ENCODE assay signal across 22 cellular contexts in genomic region chr14:32683679-32684078, GRCh38.
A peak's percentile ranks its signal among the peaks of the same experiment; 100 is the strongest.
DNase-seq lines count a peak whose midpoint lies in the region; ATAC-seq and TF ChIP-seq lines count a peak whose summit lies in the region.
"Had no signal": no experiment of that assay in that cellular context is flagged by ENCODE, and none has a peak within 500 bp of the region (broad histone marks: within the 10 kb centered on the region; RNA-seq: fewer than 3 reads in every experiment).

No MANE protein-coding gene starts in this region.

- H3K4me1 ChIP-seq in sigmoid colon: peaks cover 0 to 15% (median 0%) of the 10 kb centered on the region in 4 donors
- H3K4me1 ChIP-seq: left lung, SJSA1, transverse colon had no signal

- H3K9me3 ChIP-seq in sigmoid colon: no peaks in the 10 kb centered on the region
- H3K9me3 ChIP-seq: left lung, ovary, SJSA1, transverse colon had no signal

- no peak overlapping the region for H3K4me3 ChIP-seq in sigmoid colon
- H3K4me3 ChIP-seq: left lung, ovary, SJSA1, skin epidermis, transverse colon had no signal

- ATAC-seq in GM18508 (IDR thresholded peaks at IDR 0.05; ENCODE audit: insufficient read depth, unreplicated experiment) (peak; percentile 71), GM19438 (IDR thresholded peaks at IDR 0.05; ENCODE audit: low read depth, unreplicated experiment) (peak; percentile 83), HG03095 (IDR thresholded peaks at IDR 0.05; ENCODE audit: unreplicated experiment) (peak; percentile 70)
- ATAC-seq: HCT116, left lung had no signal

- WGBS in sigmoid colon, 2 donors: 62 to 68% methylated on average over 1 of the region's 1 CpG

- peak; percentile 44 for DNase-seq in RPMI8226
- no peak for DNase-seq in sigmoid colon
- DNase-seq in AML-193 (lab: John Stamatoyannopoulos, UW): no peak
- no peak for DNase-seq in activated gamma-delta T cell treated with Interleukin-2 at 50 U/mL for 16 hours
- no peak for DNase-seq in activated T-cell treated with anti-CD3 and anti-CD28 coated beads, Interleukin-2, amount 50 U/mL, for 24 hours
- DNase-seq: activated CD8-positive, alpha-beta memory T cell treated with anti-CD3 and anti-CD28 coated beads, Interleukin-2, amount 50 U/mL, for 4 hours; activated naive CD4-positive, alpha-beta T cell treated with anti-CD3 and anti-CD28 coated beads for 36 hours; cortex of kidney; foreskin melanocyte; GF-D8; left lung; NCI-H1694 treated with DMSO at 0.1 percent for 48 hours; NCI-H446; ovary; transverse colon had no signal

- no peak overlapping the region for H3K27ac ChIP-seq in sigmoid colon
- H3K27ac ChIP-seq: left lung, ovary, SJSA1, skin epidermis, transverse colon had no signal

- H3K27me3 ChIP-seq in sigmoid colon: no peaks in the 10 kb centered on the region
- H3K27me3 ChIP-seq: left lung, ovary, SJSA1, transverse colon had no signal

- H3K9me3 Mint-ChIP-seq in activated T-cell treated with anti-CD3 and anti-CD28 coated beads, Interleukin-2, amount 50 U/mL, for 24 hours: no peaks in the 10 kb centered on the region
- H3K9me3 Mint-ChIP-seq: activated naive CD4-positive, alpha-beta T cell treated with anti-CD3 and anti-CD28 coated beads for 36 hours; T-helper 2 cell treated with Interferon-gamma antibody and Interleukin-4, amounts not matched to agents 5 μg/mL and 100 μg/mL, for 36 hours had no signal

- H3K36me3 ChIP-seq in sigmoid colon: peaks cover 0 to under 1% (median 0%) of the 10 kb centered on the region in 4 donors
- H3K36me3 ChIP-seq: left lung, ovary, SJSA1, transverse colon had no signal

- no peak for TF ChIP-seq CTCF in sigmoid colon (IDR thresholded peaks at IDR 0.05)

- no peak overlapping the region for H3K4me3 Mint-ChIP-seq in activated T-cell treated with anti-CD3 and anti-CD28 coated beads, Interleukin-2, amount 50 U/mL, for 24 hours
- H3K4me3 Mint-ChIP-seq: activated naive CD4-positive, alpha-beta T cell treated with anti-CD3 and anti-CD28 coated beads for 36 hours; T-helper 2 cell treated with Interferon-gamma antibody and Interleukin-4, amounts not matched to agents 5 μg/mL and 100 μg/mL, for 36 hours had no signal

- H3K27me3 Mint-ChIP-seq in activated T-cell treated with anti-CD3 and anti-CD28 coated beads, Interleukin-2, amount 50 U/mL, for 24 hours: no peaks in the 10 kb centered on the region

- no peak for TF ChIP-seq EP300 in sigmoid colon (IDR thresholded peaks at IDR 0.05)

- no peak for TF ChIP-seq POLR2A in sigmoid colon (IDR thresholded peaks at IDR 0.05)

- no peaks in the 10 kb centered on the region for H3K36me3 Mint-ChIP-seq in activated T-cell treated with anti-CD3 and anti-CD28 coated beads, Interleukin-2, amount 50 U/mL, for 24 hours (ENCODE audit: low read depth)

- no peaks in the 10 kb centered on the region for H3K4me1 Mint-ChIP-seq in activated T-cell treated with anti-CD3 and anti-CD28 coated beads, Interleukin-2, amount 50 U/mL, for 24 hours (ENCODE audit: low read depth)

- H3K27ac Mint-ChIP-seq in activated T-cell treated with anti-CD3 and anti-CD28 coated beads, Interleukin-2, amount 50 U/mL, for 24 hours: no peak overlapping the region
- H3K27ac Mint-ChIP-seq: activated naive CD4-positive, alpha-beta T cell treated with anti-CD3 and anti-CD28 coated beads for 36 hours; T-helper 2 cell treated with Interferon-gamma antibody and Interleukin-4, amounts not matched to agents 5 μg/mL and 100 μg/mL, for 36 hours had no signal

- intact Hi-C loops in sigmoid colon (cut with DNase I): no loop called here
